Comparison of ENCODE assay signal across 17 cellular contexts in the genomic region with DNA sequence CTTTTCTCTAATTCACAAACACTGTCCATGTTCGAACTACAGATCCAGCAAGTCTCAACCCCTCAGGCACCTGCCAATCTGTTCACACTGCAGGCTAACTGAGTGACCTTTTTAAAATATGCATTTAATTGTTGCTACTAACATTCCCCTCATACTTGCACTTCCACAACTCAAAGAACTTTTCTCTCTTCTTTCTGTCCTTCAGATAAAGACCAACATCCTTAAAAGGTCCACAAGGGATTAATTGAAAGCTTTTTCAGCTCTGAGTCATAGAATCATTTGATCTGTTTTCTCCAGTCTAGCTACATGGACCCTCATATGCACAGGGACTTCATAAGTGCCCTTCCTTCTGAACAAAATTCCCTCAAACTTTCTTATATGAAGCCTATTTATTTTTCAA.
A peak's percentile ranks its signal among the peaks of the same experiment; 100 is the strongest.
DNase-seq lines count a peak whose midpoint lies in the region; TF ChIP-seq lines count a peak whose summit lies in the region.
"Had no signal": no experiment of that assay in that cellular context is flagged by ENCODE, and none has a peak within 500 bp of the region (broad histone marks: within the 10 kb centered on the region; RNA-seq: fewer than 3 reads in every experiment).

No MANE protein-coding gene starts in this region.

- WGBS in mesendoderm (ENCODE audit: extremely low coverage, insufficient coverage, low lambda C conversion rate), result no CpG with 5 or more reads among the region's 1 CpG

- H3K27me3 ChIP-seq in HAP-1 (ENCODE audit: low read depth), result no peaks in the 10 kb centered on the region
- H3K27me3 ChIP-seq in mesendoderm (ENCODE audit: insufficient read depth, low read length, poor library complexity), result no peaks in the 10 kb centered on the region

- H3K79me2 ChIP-seq in mesendoderm (ENCODE audit: control insufficient read depth, insufficient read depth, low read length), result no peaks in the 10 kb centered on the region

- H4K5ac ChIP-seq in mesendoderm (ENCODE audit: low read length), result no peak overlapping the region

- no peaks in the 10 kb centered on the region for H3K9me3 ChIP-seq in HAP-1
- H3K9me3 ChIP-seq: Caco-2 had no signal

- no peak overlapping the region for H2BK120ac ChIP-seq in mesendoderm (ENCODE audit: low read depth, low read length)

- CTCF ChIA-PET in GM10248 (lab: Yijun Ruan, JAX), result interaction anchor here (1.2 kb wide), 1 partner anchor 11 kb away, joined by 3 read pairs; no protein-coding TSS in a partner anchor

- H3K36me3 ChIP-seq in HAP-1 (replicated peaks), result no peaks in the 10 kb centered on the region
- no peaks in the 10 kb centered on the region for H3K36me3 ChIP-seq in mesendoderm (ENCODE audit: control insufficient read depth, insufficient read depth, low read length)

- peak; percentile 27 to 62 for DNase-seq in HAP-1 (ENCODE audit: low spot score in 2 of 2)
- DNase-seq in astrocyte of the hippocampus (ENCODE audit: low read depth, low spot score), result peak; percentile 6
- DNase-seq in mesendoderm, result peak; percentile 11
- peak; percentile 7 for DNase-seq in retinal pigment epithelial cell (ENCODE audit: low read depth)
- DNase-seq in Kasumi-1 (lab: John Stamatoyannopoulos, UW), result no peak
- no peak for DNase-seq in NCI-H82 treated with DMSO at 0.1 percent for 48 hours (lab: John Stamatoyannopoulos, UW; ENCODE audit: unreplicated experiment)
- DNase-seq in GM10248 (ENCODE audit: extremely low spot score), result no peak
- no peak for DNase-seq in activated T-cell treated with anti-CD3 and anti-CD28 coated beads, Interleukin-2, amount 50 U/mL, for 48 hours
- DNase-seq: C1 segment of cervical spinal cord; Caco-2; CD4-positive, alpha-beta memory T cell; DMS 273 treated with DMSO at 0.1 percent for 48 hours; DMS53; DMS79 treated with DMSO at 0.1 percent for 48 hours; GM23248; H7 had no signal

- H3K4me1 ChIP-seq in HAP-1 (peaks cover 10% of the 10 kb centered on the region), mesendoderm (ENCODE audit: control insufficient read depth, low read depth, low read length) (no peaks in the 10 kb centered on the region)
- H3K4me1 ChIP-seq: Caco-2 had no signal

- TF ChIP-seq CTCF in retinal pigment epithelial cell (conservative IDR thresholded peaks at IDR 0.05; ENCODE audit: low read depth, low read length) (no peak), GM10248 (IDR thresholded peaks at IDR 0.05; ENCODE audit: control extremely low read depth, extremely low read depth, low read depth, missing control alignments) (no peak)

- no peak overlapping the region for H2BK5ac ChIP-seq in mesendoderm (ENCODE audit: low read length)

- in situ Hi-C loops in HAP-1 (cut with MboI; ENCODE audit: low sequenced_read_pairs), result no loop called here

- no peak overlapping the region for H3K27ac ChIP-seq in mesendoderm (ENCODE audit: low read depth, low read length)
- H3K27ac ChIP-seq: GM23248 had no signal

- POLR2A ChIA-PET in GM10248 (lab: Yijun Ruan, JAX), result no interaction called here

- no peak overlapping the region for H3K23ac ChIP-seq in mesendoderm (ENCODE audit: low read length)

- no peak overlapping the region for H3K4me3 ChIP-seq in HAP-1
- H3K4me3 ChIP-seq in mesendoderm (ENCODE audit: low read length), result no peak overlapping the region
- H3K4me3 ChIP-seq in retinal pigment epithelial cell (ENCODE audit: low read length), result no peak overlapping the region
- H3K4me3 ChIP-seq: GM12878, GM23248 had no signal

- no peak overlapping the region for H3K56ac ChIP-seq in mesendoderm (ENCODE audit: low read length)

- H2AK5ac ChIP-seq in mesendoderm (ENCODE audit: low read length), result no peak overlapping the region

- H3K9ac ChIP-seq in mesendoderm (ENCODE audit: low read length), result no peak overlapping the region
- H3K9ac ChIP-seq: GM23248 had no signal

- no peak overlapping the region for H3K4ac ChIP-seq in mesendoderm (ENCODE audit: low read depth, low read length)

- no peak overlapping the region for H3K4me2 ChIP-seq in mesendoderm (ENCODE audit: low read length)

- H3K18ac ChIP-seq in mesendoderm (ENCODE audit: low read length), result no peak overlapping the region

- no peaks in the 10 kb centered on the region for H3K79me1 ChIP-seq in mesendoderm (ENCODE audit: low read length)

- H4K8ac ChIP-seq in mesendoderm (ENCODE audit: low read depth, low read length), result no peak overlapping the region

- H2BK15ac ChIP-seq in mesendoderm (replicated peaks; ENCODE audit: low read depth), result no peak overlapping the region

Comparison
In these comparisons a context has a peak if more than half of its experiments do, and no peak if none do; other contexts are left out.
1. DNase-seq: peak in HAP-1 (2 of 2), astrocyte of the hippocampus (single experiment), mesendoderm (single experiment) and retinal pigment epithelial cell (single experiment); none in Kasumi-1 (0 of 2), NCI-H82 treated with DMSO at 0.1 percent for 48 hours (single experiment), GM10248 (single experiment) and activated T-cell treated with anti-CD3 and anti-CD28 coated beads, Interleukin-2, amount 50 U/mL, for 48 hours (0 of 2).